Comparison of ENCODE assay signal across 9 cellular contexts in genomic region chr4:6782846-6783110, GRCh38. TPM values are rescaled to one million over a fixed set of nuclear protein-coding genes. Genes with fewer than 3 reads are reported as not detected.
DNase-seq lines count a peak whose midpoint lies in the region; ATAC-seq, FAIRE-seq and TF ChIP-seq lines count a peak whose summit lies in the region.
"Had no signal": no experiment of that assay in that cellular context is flagged by ENCODE, and none has a peak within 500 bp of the region (broad histone marks: within the 10 kb centered on the region; RNA-seq: fewer than 3 reads in every experiment).

No MANE protein-coding gene starts in this region.

- peak; percentile 19 for ATAC-seq in esophagus mucosa
- ATAC-seq in pancreas = peak in 2 of 4 donors; percentile 38
- no peak for ATAC-seq in GM18519 (IDR thresholded peaks at IDR 0.05; ENCODE audit: low FRiP score, unreplicated experiment)
- no peak for ATAC-seq in HG03175 (IDR thresholded peaks at IDR 0.05; ENCODE audit: unreplicated experiment)

- no peaks in the 10 kb centered on the region for H3K27me3 Mint-ChIP-seq in Caco-2 (ENCODE audit: insufficient read depth, unreplicated experiment)

- no peaks in the 10 kb centered on the region for H3K9me3 Mint-ChIP-seq in Caco-2 (ENCODE audit: unreplicated experiment)
- H3K9me3 Mint-ChIP-seq: T-helper 1 cell treated with Interleukin-12 subunit alpha and Interleukin-12 subunit beta and Interleukin-4 antibody, amounts not matched to agents 30 μg/mL and 1 μg/mL, for 36 hours had no signal

- CTCF ChIA-PET in Caco-2 (lab: Charles Lee) = interaction anchor here (0.9 kb wide), 1 partner anchor 14 kb away, joined by 3 read pairs; no protein-coding TSS in a partner anchor

- no peaks in the 10 kb centered on the region for H3K4me1 ChIP-seq in Caco-2
- peaks cover 0 to 11% (median 6%) of the 10 kb centered on the region in 3 donors for H3K4me1 ChIP-seq in pancreas

- H3K36me3 ChIP-seq in Caco-2 (ENCODE audit: control insufficient read depth, insufficient read depth, low read length) (no peaks in the 10 kb centered on the region; the same call in 1 of the 2 replicates), MG63 (peaks cover 4% of the 10 kb centered on the region; the same call in 1 of the 2 replicates), pancreas (no peaks in the 10 kb centered on the region)

- peak overlapping the region; percentile 75 for H3K4me3 Mint-ChIP-seq in Caco-2 (ENCODE audit: unreplicated experiment)

- no peak for TF ChIP-seq CTCF in Caco-2 (IDR thresholded peaks at IDR 0.05; ENCODE audit: insufficient read depth in 1 of 2, low read depth in 1 of 2, low read length in 1 of 2, severe bottlenecking in 1 of 2, unreplicated experiment in 1 of 2)
- TF ChIP-seq CTCF in pancreas (IDR thresholded peaks at IDR 0.05) = no peak

- H3K27ac Mint-ChIP-seq in Caco-2 (ENCODE audit: unreplicated experiment) = peak overlapping the region; percentile 72

- H3K36me3 Mint-ChIP-seq in Caco-2 (ENCODE audit: insufficient read depth, unreplicated experiment) = peaks cover 6% of the 10 kb centered on the region

- DNase-seq in Caco-2 = no peak
- DNase-seq in MG63 = no peak
- DNase-seq in pancreas = no peak
- no peak for DNase-seq in epidermal melanocyte (ENCODE audit: insufficient read length, low spot score)
- DNase-seq in occipital lobe (lab: John Stamatoyannopoulos, UW) = no peak

- WGBS in pancreas, 2 donors = 0 to 1% methylated on average over 28 to 34 of the region's 34 CpGs

- POLR2A ChIA-PET in Caco-2 (lab: Charles Lee) = no interaction called here

- peak overlapping the region; percentile 95 to 99 (median 96) for H3K27ac ChIP-seq in pancreas

- no peaks in the 10 kb centered on the region for H3K9me3 ChIP-seq in Caco-2
- H3K9me3 ChIP-seq in MG63 = no peaks in the 10 kb centered on the region
- no peaks in the 10 kb centered on the region for H3K9me3 ChIP-seq in pancreas

- peaks cover 13% of the 10 kb centered on the region for H3K4me1 Mint-ChIP-seq in Caco-2 (ENCODE audit: low read depth, unreplicated experiment)

- no peak for FAIRE-seq in pancreas (lab: Jason Lieb, UNC)

- BruUV-seq in Caco-2 (replicated peaks; lab: Mats Ljungman, UMichigan) = no TSS peak

- no peaks in the 10 kb centered on the region for H3K27me3 ChIP-seq in Caco-2 (replicated peaks; ENCODE audit: control insufficient read depth, insufficient read depth, low read length)
- no peaks in the 10 kb centered on the region for H3K27me3 ChIP-seq in MG63
- no peaks in the 10 kb centered on the region for H3K27me3 ChIP-seq in pancreas

- intact Hi-C loops in Caco-2 (cut with micrococcal nuclease; ENCODE audit: unreplicated experiment) = loop anchor here (2.0 to 5.0 kb wide), 2 partner anchors 60 to 92 kb away; no protein-coding TSS in a partner anchor
- intact Hi-C loops in pancreas (cut with DNase I) = no loop called here

- H3K4me3 ChIP-seq in Caco-2 (ENCODE audit: low read depth, low read length) (peak overlapping the region; percentile 97), MG63 (peak overlapping the region; percentile 83), pancreas (peak overlapping the region; percentile 89 to 100 (median 96))

RNA-seq across cellular contexts. Expression of gene KIAA0232, which starts 0.3 kb away (rescaled TPM):
- total RNA-seq in Caco-2 (2022) (19.7 and 20.3 TPM in 2 replicates), esophagus mucosa (20.9 TPM), pancreas (10 to 100 TPM in 2 of 6 donors, 1 to 10 TPM in 4; 7.0 to 12.4 (median 8.9) TPM), occipital lobe (50.8 TPM)
- 2.9 and 5.2 TPM in 2 replicates for total RNA-seq in MG63 (2014; rRNA removed; shearing (Covaris generic); ENCODE audit: low replicate concordance)
- polyA plus RNA-seq in pancreas = 1 to 10 TPM; 4.0 to 8.9 TPM
